In genomic region chr15:51133140-51133630, GRCh38 we compare ENCODE assay signal across 14 cellular contexts. TPM values are rescaled to one million over a fixed set of nuclear protein-coding genes. Genes with fewer than 3 reads are reported as not detected.
DNase-seq lines count a peak whose midpoint lies in the region; ATAC-seq and TF ChIP-seq lines count a peak whose summit lies in the region.
"Had no signal": no experiment of that assay in that cellular context is flagged by ENCODE, and none has a peak within 500 bp of the region (broad histone marks: within the 10 kb centered on the region; RNA-seq: fewer than 3 reads in every experiment).

No MANE protein-coding gene starts in this region.

- no peaks in the 10 kb centered on the region for H3K79me2 ChIP-seq in neural cell (replicated peaks; ENCODE audit: insufficient read depth, low read length)

- H3K4me1 Mint-ChIP-seq in chondrocyte (ENCODE audit: low read depth) = peaks cover 39% of the 10 kb centered on the region
- H3K4me1 Mint-ChIP-seq: stimulated activated naive B cell treated with anti-CD40 and anti-IgM and Interleukin-4, amounts not matched to agents 10 μg/mL and 1 μg/mL and 100 μg/mL, for 72 hours had no signal

- no peak overlapping the region for H2AFZ ChIP-seq in neural cell (ENCODE audit: low read depth, low read length)

- no peak for TF ChIP-seq EP300 in neural cell (conservative IDR thresholded peaks at IDR 0.05; ENCODE audit: poor library complexity, severe bottlenecking)

- no peak overlapping the region for H3K4me3 Mint-ChIP-seq in chondrocyte (ENCODE audit: unreplicated experiment)
- H3K4me3 Mint-ChIP-seq: stimulated activated naive B cell treated with anti-CD40 and anti-IgM and Interleukin-4, amounts not matched to agents 10 μg/mL and 1 μg/mL and 100 μg/mL, for 72 hours had no signal

- no peaks in the 10 kb centered on the region for H4K20me1 ChIP-seq in neural cell (ENCODE audit: insufficient read depth)

- no peak overlapping the region for H3K4me2 ChIP-seq in neural cell (ENCODE audit: low read length)

- peak overlapping the region; percentile 92 for H3K27ac Mint-ChIP-seq in chondrocyte (ENCODE audit: unreplicated experiment)
- H3K27ac Mint-ChIP-seq: stimulated activated naive B cell treated with anti-CD40 and anti-IgM and Interleukin-4, amounts not matched to agents 10 μg/mL and 1 μg/mL and 100 μg/mL, for 72 hours had no signal

- peak; percentile 64 for TF ChIP-seq CTCF in 22Rv1 (IDR thresholded peaks at IDR 0.05)
- peak; percentile 55 for TF ChIP-seq CTCF in chondrocyte (IDR thresholded peaks at IDR 0.05)
- TF ChIP-seq CTCF in neural cell (IDR thresholded peaks at IDR 0.05; ENCODE audit: poor library complexity, severe bottlenecking) = no peak

- H3K27me3 ChIP-seq in neural cell (ENCODE audit: insufficient read depth, low read depth, low read length) = no peaks in the 10 kb centered on the region

- H3K9me2 ChIP-seq in neural cell (ENCODE audit: insufficient read depth, low read length) = no peaks in the 10 kb centered on the region

- no peaks in the 10 kb centered on the region for H3K36me3 ChIP-seq in neural cell (ENCODE audit: insufficient read depth, low read length)

- no peaks in the 10 kb centered on the region for H3K27me3 Mint-ChIP-seq in chondrocyte (ENCODE audit: low read depth)

- H3K9ac ChIP-seq in neural cell (ENCODE audit: low read length) = no peak overlapping the region

- H3K27ac ChIP-seq in 22Rv1 (no peak overlapping the region), neural cell (ENCODE audit: low read length) (no peak overlapping the region)

- DNase-seq in NCI-H2171 (lab: John Stamatoyannopoulos, UW) (peak; percentile 47), chondrocyte (ENCODE audit: low spot score) (no peak), HT-29 (ENCODE audit: low spot score) (no peak)
- no peak for DNase-seq in activated CD4-positive, alpha-beta T cell treated with anti-CD3 and anti-CD28 coated beads, Interleukin-2, amount 50 U/mL, for 4 hours
- DNase-seq: activated CD4-positive, alpha-beta T cell treated with anti-CD3 and anti-CD28 coated beads, Interleukin-2, amount 50 U/mL, for 1 hour; activated T-cell treated with anti-CD3 and anti-CD28 coated beads, Interleukin-2, amount 50 U/mL, for 1 hour; NCI-H187; stimulated activated CD4-positive, alpha-beta T cell treated with anti-CD3 and anti-CD28 coated beads, Interleukin-12 subunit alpha, Interleukin-12 subunit beta, amount 100 ng/mL, for 4 hours; stimulated activated naive B cell treated with anti-CD40 and anti-IgM and Interleukin-4, amounts not matched to agents 10 μg/mL and 1 μg/mL and 100 μg/mL, for 72 hours had no signal

- H3K9me3 ChIP-seq in neural cell (ENCODE audit: low read length) = no peaks in the 10 kb centered on the region

- TF ChIP-seq RAD21 in neural cell (conservative IDR thresholded peaks at IDR 0.05) = no peak

- no peaks in the 10 kb centered on the region for H3F3A ChIP-seq in neural cell (ENCODE audit: insufficient read depth, low read length, poor library complexity, severe bottlenecking)

- ATAC-seq in GM19324 (IDR thresholded peaks at IDR 0.05; ENCODE audit: low FRiP score, unreplicated experiment) (no peak), HG02610 (IDR thresholded peaks at IDR 0.05; ENCODE audit: unreplicated experiment) (no peak)
- ATAC-seq: activated naive CD4-positive, alpha-beta T cell treated with anti-CD3 and anti-CD28 coated beads, Interleukin-2, amount 50 U/mL, for 72 hours; stimulated activated naive B cell treated with anti-CD40 and anti-IgM and Interleukin-4, amounts not matched to agents 10 μg/mL and 1 μg/mL and 100 μg/mL, for 72 hours had no signal

- H3K9me3 Mint-ChIP-seq in chondrocyte (ENCODE audit: low read depth) = no peaks in the 10 kb centered on the region
- H3K9me3 Mint-ChIP-seq: activated naive CD4-positive, alpha-beta T cell treated with anti-CD3 and anti-CD28 coated beads, Interleukin-2, amount 50 U/mL, for 72 hours; stimulated activated naive B cell treated with anti-CD40 and anti-IgM and Interleukin-4, amounts not matched to agents 10 μg/mL and 1 μg/mL and 100 μg/mL, for 72 hours had no signal

- no peaks in the 10 kb centered on the region for H3K36me3 Mint-ChIP-seq in chondrocyte (ENCODE audit: low read depth)
- H3K36me3 Mint-ChIP-seq: activated naive CD4-positive, alpha-beta T cell treated with anti-CD3 and anti-CD28 coated beads, Interleukin-2, amount 50 U/mL, for 72 hours; stimulated activated naive B cell treated with anti-CD40 and anti-IgM and Interleukin-4, amounts not matched to agents 10 μg/mL and 1 μg/mL and 100 μg/mL, for 72 hours had no signal

- H3K4me3 ChIP-seq in neural cell (ENCODE audit: low read length) = no peak overlapping the region

TF ChIP-seq in neural cell, 6 proteins besides CTCF, POLR2A, EP300 and RAD21:
- TF ChIP-seq MXI1 (conservative IDR thresholded peaks at IDR 0.05; ENCODE audit: poor library complexity, severe bottlenecking) (no peak), EZH2 (IDR thresholded peaks at IDR 0.05; ENCODE audit: borderline replicate concordance, insufficient read depth, low read length, poor library complexity, severe bottlenecking) (no peak), SMC3 (conservative IDR thresholded peaks at IDR 0.05; ENCODE audit: poor library complexity) (peak; percentile 1), TAF1 (IDR thresholded peaks at IDR 0.05; ENCODE audit: low read depth) (no peak), REST (IDR thresholded peaks at IDR 0.05; ENCODE audit: borderline replicate concordance) (no peak), POLR2AphosphoS5 (IDR thresholded peaks at IDR 0.05) (no peak)

RNA-seq across cellular contexts. Expression of gene TNFAIP8L3, which starts 38.5 kb away (rescaled TPM):
- total RNA-seq in chondrocyte = 4.6 to 6.1 TPM (median 5.4 TPM) in 3 replicates
- 0.16 TPM in 1 of 2 replicates, not detected in the other for polyA plus RNA-seq in neural cell
- not detected in 2 replicates for polyA minus RNA-seq in neural cell
- 1.1 and 3.6 TPM in 2 replicates for total RNA-seq in HT-29 (2014; rRNA removed; shearing (Covaris generic))
